Comparison of ENCODE assay signal across 8 cellular contexts in the genomic region with DNA sequence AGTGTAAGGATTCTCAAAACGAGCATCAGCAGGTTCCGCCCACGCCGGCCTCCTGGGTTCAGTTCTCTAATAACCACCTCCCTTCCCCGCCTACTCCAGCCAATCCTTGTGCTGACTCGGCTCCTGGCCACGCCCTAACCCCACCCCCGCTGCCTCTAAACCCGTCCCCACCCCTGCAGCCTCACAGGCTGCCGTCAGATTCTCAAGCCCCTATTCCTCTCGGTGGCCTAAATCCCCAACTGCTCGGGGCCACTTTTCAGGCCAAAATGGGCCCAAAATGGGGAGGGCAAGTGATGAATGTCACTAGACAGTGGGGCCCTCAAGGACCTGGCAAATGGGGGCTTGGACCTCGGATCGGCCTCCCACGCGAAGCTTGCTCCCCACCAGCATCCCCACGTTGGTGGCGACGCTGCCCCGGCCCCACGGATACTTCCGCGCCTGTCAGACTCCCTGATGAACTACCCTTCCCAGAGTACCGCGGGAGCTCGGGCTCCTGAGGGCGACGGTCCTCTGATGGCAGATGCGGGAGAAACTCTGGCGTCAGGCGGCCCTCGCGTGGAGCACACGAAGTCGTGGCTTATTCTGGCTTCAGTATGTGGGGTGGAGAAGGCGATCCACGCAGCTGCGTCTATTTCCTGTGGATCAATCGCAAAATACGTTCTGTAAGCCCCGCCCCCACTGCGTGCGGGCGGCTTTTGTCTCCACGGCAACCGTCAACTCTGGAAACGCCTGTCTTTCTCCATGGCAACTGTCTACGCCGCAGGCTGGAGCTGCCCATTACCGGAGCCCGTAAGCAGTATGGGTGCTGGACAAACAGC. TPM values are rescaled to one million over a fixed set of nuclear protein-coding genes. Genes with fewer than 3 reads are reported as not detected.
DNase-seq lines count a peak whose midpoint lies in the region; ATAC-seq and TF ChIP-seq lines count a peak whose summit lies in the region.

No MANE protein-coding gene starts in this region.

- H3K4me1 Mint-ChIP-seq in activated T-helper 1 cell treated with anti-CD3 and anti-CD28 coated beads, Interleukin-12 subunit alpha, Interleukin-12 subunit beta, Interleukin-2, Interleukin-4 antibody, amounts not matched to agents 30 ng/mL and 10 ng/mL and 1 ng/mL, durations not matched to agents 14 hours and 24 hours and 36 hours (ENCODE audit: low read depth), result peaks cover 10% of the 10 kb centered on the region
- peaks cover 11 to 21% of the 10 kb centered on the region in 2 donors for H3K4me1 Mint-ChIP-seq in natural killer cell treated with Interleukin-12 subunit alpha and Interleukin-12 subunit beta and Interleukin-15 and Interleukin-18, amount 100 ng/mL, for 72 hours (ENCODE audit: low read depth in 2 of 2)
- H3K4me1 Mint-ChIP-seq in stimulated activated memory B cell treated with anti-CD40 and anti-IgM and Interleukin-4, amounts not matched to agents 10 μg/mL and 1 μg/mL and 100 μg/mL, for 72 hours, result peaks cover 20% of the 10 kb centered on the region

- H3K27ac Mint-ChIP-seq in activated T-helper 1 cell treated with anti-CD3 and anti-CD28 coated beads, Interleukin-12 subunit alpha, Interleukin-12 subunit beta, Interleukin-2, Interleukin-4 antibody, amounts not matched to agents 30 ng/mL and 10 ng/mL and 1 ng/mL, durations not matched to agents 14 hours and 24 hours and 36 hours, result peak overlapping the region; percentile 70
- peak overlapping the region; percentile 35 to 37 for H3K27ac Mint-ChIP-seq in natural killer cell treated with Interleukin-12 subunit alpha and Interleukin-12 subunit beta and Interleukin-15 and Interleukin-18, amount 100 ng/mL, for 72 hours
- H3K27ac Mint-ChIP-seq in stimulated activated memory B cell treated with anti-CD40 and anti-IgM and Interleukin-4, amounts not matched to agents 10 μg/mL and 1 μg/mL and 100 μg/mL, for 72 hours, result peak overlapping the region; percentile 50

- peak overlapping the region; percentile 76 for H3K4me3 Mint-ChIP-seq in activated T-helper 1 cell treated with anti-CD3 and anti-CD28 coated beads, Interleukin-12 subunit alpha, Interleukin-12 subunit beta, Interleukin-2, Interleukin-4 antibody, amounts not matched to agents 30 ng/mL and 10 ng/mL and 1 ng/mL, durations not matched to agents 14 hours and 24 hours and 36 hours
- peak overlapping the region; percentile 89 for H3K4me3 Mint-ChIP-seq in natural killer cell treated with Interleukin-12 subunit alpha and Interleukin-12 subunit beta and Interleukin-15 and Interleukin-18, amount 100 ng/mL, for 72 hours
- peak overlapping the region; percentile 80 for H3K4me3 Mint-ChIP-seq in stimulated activated memory B cell treated with anti-CD40 and anti-IgM and Interleukin-4, amounts not matched to agents 10 μg/mL and 1 μg/mL and 100 μg/mL, for 72 hours

- peaks cover 22% of the 10 kb centered on the region for H3K36me3 Mint-ChIP-seq in activated T-helper 1 cell treated with anti-CD3 and anti-CD28 coated beads, Interleukin-12 subunit alpha, Interleukin-12 subunit beta, Interleukin-2, Interleukin-4 antibody, amounts not matched to agents 30 ng/mL and 10 ng/mL and 1 ng/mL, durations not matched to agents 14 hours and 24 hours and 36 hours (ENCODE audit: low read depth)
- peaks cover 13% of the 10 kb centered on the region for H3K36me3 Mint-ChIP-seq in natural killer cell treated with Interleukin-12 subunit alpha and Interleukin-12 subunit beta and Interleukin-15 and Interleukin-18, amount 100 ng/mL, for 72 hours
- peaks cover 30% of the 10 kb centered on the region for H3K36me3 Mint-ChIP-seq in stimulated activated memory B cell treated with anti-CD40 and anti-IgM and Interleukin-4, amounts not matched to agents 10 μg/mL and 1 μg/mL and 100 μg/mL, for 72 hours

- no peak for TF ChIP-seq CTCF in AG10803 (conservative IDR thresholded peaks at IDR 0.05; ENCODE audit: low read length)

- peaks cover 62% of the 10 kb centered on the region for H3K9me3 Mint-ChIP-seq in activated T-helper 1 cell treated with anti-CD3 and anti-CD28 coated beads, Interleukin-12 subunit alpha, Interleukin-12 subunit beta, Interleukin-2, Interleukin-4 antibody, amounts not matched to agents 30 ng/mL and 10 ng/mL and 1 ng/mL, durations not matched to agents 14 hours and 24 hours and 36 hours
- H3K9me3 Mint-ChIP-seq in natural killer cell treated with Interleukin-12 subunit alpha and Interleukin-12 subunit beta and Interleukin-15 and Interleukin-18, amount 100 ng/mL, for 72 hours, result peaks cover 4% of the 10 kb centered on the region
- H3K9me3 Mint-ChIP-seq in stimulated activated memory B cell treated with anti-CD40 and anti-IgM and Interleukin-4, amounts not matched to agents 10 μg/mL and 1 μg/mL and 100 μg/mL, for 72 hours, result peaks cover 7% of the 10 kb centered on the region

- ATAC-seq in HG02759 (IDR thresholded peaks at IDR 0.05; ENCODE audit: unreplicated experiment) (peak; percentile 61), GM19455 (IDR thresholded peaks at IDR 0.05; ENCODE audit: unreplicated experiment) (no peak)
- ATAC-seq in natural killer cell treated with Interleukin-12 subunit alpha and Interleukin-12 subunit beta and Interleukin-15 and Interleukin-18, amount 100 ng/mL, for 72 hours, result peak; percentile 90 to 91
- peak; percentile 96 for ATAC-seq in stimulated activated memory B cell treated with anti-CD40 and anti-IgM and Interleukin-4, amounts not matched to agents 10 μg/mL and 1 μg/mL and 100 μg/mL, for 72 hours

- intact Hi-C loops in activated T-helper 1 cell treated with anti-CD3 and anti-CD28 coated beads, Interleukin-12 subunit alpha, Interleukin-12 subunit beta, Interleukin-2, Interleukin-4 antibody, amounts not matched to agents 30 ng/mL and 10 ng/mL and 1 ng/mL, durations not matched to agents 14 hours and 24 hours and 36 hours (cut with micrococcal nuclease), result loop anchor here (1.0 kb wide), 1 partner anchor 25 kb away; the partner anchor contains the start of gene VRK3

- peak overlapping the region; percentile 74 for H3K4me3 ChIP-seq in AG10803 (ENCODE audit: low read length)

- H3K27me3 Mint-ChIP-seq in activated T-helper 1 cell treated with anti-CD3 and anti-CD28 coated beads, Interleukin-12 subunit alpha, Interleukin-12 subunit beta, Interleukin-2, Interleukin-4 antibody, amounts not matched to agents 30 ng/mL and 10 ng/mL and 1 ng/mL, durations not matched to agents 14 hours and 24 hours and 36 hours (ENCODE audit: insufficient read depth), result peaks cover 4% of the 10 kb centered on the region
- peaks cover 0 to 5% of the 10 kb centered on the region in 2 donors for H3K27me3 Mint-ChIP-seq in natural killer cell treated with Interleukin-12 subunit alpha and Interleukin-12 subunit beta and Interleukin-15 and Interleukin-18, amount 100 ng/mL, for 72 hours
- H3K27me3 Mint-ChIP-seq in stimulated activated memory B cell treated with anti-CD40 and anti-IgM and Interleukin-4, amounts not matched to agents 10 μg/mL and 1 μg/mL and 100 μg/mL, for 72 hours, result no peaks in the 10 kb centered on the region

- DNase-seq in AG10803 (ENCODE audit: low read depth) (peak; percentile 81), OCI-M2 (lab: John Stamatoyannopoulos, UW; ENCODE audit: unreplicated experiment) (peak; percentile 72), fibroblast of peridontal ligament (ENCODE audit: extremely low read depth) (peak; percentile 70)
- DNase-seq in activated T-helper 1 cell treated with anti-CD3 and anti-CD28 coated beads, Interleukin-12 subunit alpha, Interleukin-12 subunit beta, Interleukin-2, Interleukin-4 antibody, amounts not matched to agents 30 ng/mL and 10 ng/mL and 1 ng/mL, durations not matched to agents 14 hours and 24 hours and 36 hours (ENCODE audit: low spot score), result peak; percentile 59
- DNase-seq in natural killer cell treated with Interleukin-12 subunit alpha and Interleukin-12 subunit beta and Interleukin-15 and Interleukin-18, amount 100 ng/mL, for 72 hours (ENCODE audit: low spot score), result peak; percentile 82

RNA-seq across cellular contexts. Expression of gene ZNF473, which starts 24.8 kb away (rescaled TPM):
- 10.1 and 11.8 TPM in 2 replicates for total RNA-seq in activated T-helper 1 cell treated with anti-CD3 and anti-CD28 coated beads, Interleukin-12 subunit alpha, Interleukin-12 subunit beta, Interleukin-2, Interleukin-4 antibody, amounts not matched to agents 30 ng/mL and 10 ng/mL and 1 ng/mL, durations not matched to agents 14 hours and 24 hours and 36 hours
- total RNA-seq in natural killer cell treated with Interleukin-12 subunit alpha and Interleukin-12 subunit beta and Interleukin-15 and Interleukin-18, amount 100 ng/mL, for 72 hours, result 10 to 100 TPM in 1 of 2 donors, 1 to 10 TPM in 1; 6.2 to 10.3 TPM

RNA-seq across cellular contexts. Expression of gene VRK3, which starts 25.4 kb away (rescaled TPM):
- total RNA-seq in activated T-helper 1 cell treated with anti-CD3 and anti-CD28 coated beads, Interleukin-12 subunit alpha, Interleukin-12 subunit beta, Interleukin-2, Interleukin-4 antibody, amounts not matched to agents 30 ng/mL and 10 ng/mL and 1 ng/mL, durations not matched to agents 14 hours and 24 hours and 36 hours, result 66.7 and 69.4 TPM in 2 replicates
- 10 to 100 TPM; 52.1 to 70.9 TPM for total RNA-seq in natural killer cell treated with Interleukin-12 subunit alpha and Interleukin-12 subunit beta and Interleukin-15 and Interleukin-18, amount 100 ng/mL, for 72 hours
